Comparison of ENCODE assay signal across 23 cellular contexts in genomic region chr22:44245867-44246266, GRCh38.
"Had no signal": no experiment of that assay in that cellular context is flagged by ENCODE, and none has a peak within 500 bp of the region (broad histone marks: within the 10 kb centered on the region; RNA-seq: fewer than 3 reads in every experiment).

No MANE protein-coding gene starts in this region.

- H3K4me3 Mint-ChIP-seq: effector memory CD8-positive, alpha-beta T cell; naive B cell; stimulated activated memory B cell treated with anti-CD40 and anti-IgM and Interleukin-4, amounts not matched to agents 10 μg/mL and 1 μg/mL and 100 μg/mL, for 72 hours had no signal

- H3K4me3 ChIP-seq: esophagus squamous epithelium, gastrocnemius medialis, mucosa of descending colon, sigmoid colon, smooth muscle cell, vagina had no signal

- H3K36me3 ChIP-seq: esophagus squamous epithelium, gastrocnemius medialis had no signal

- DNase-seq: activated CD4-positive, alpha-beta T cell treated with anti-CD3 and anti-CD28 coated beads, Interleukin-2, amount 50 U/mL, for 4 hours; central memory CD4-positive, alpha-beta T cell; effector memory CD8-positive, alpha-beta T cell; esophagus squamous epithelium; gastrocnemius medialis; hypothalamus; mesenchymal stem cell; mucosa of descending colon; naive B cell; occipital lobe; posterior cingulate gyrus; sigmoid colon; stimulated activated CD4-positive, alpha-beta T cell treated with anti-CD3 and anti-CD28 coated beads, Interleukin-15, amount 100 ng/mL, for 24 hours; T-helper 1 cell; trophoblast cell had no signal

- H3K27me3 ChIP-seq: sigmoid colon, vagina had no signal

- ATAC-seq: activated naive CD4-positive, alpha-beta T cell treated with anti-CD3 and anti-CD28 coated beads, Interleukin-2, amount 50 U/mL, for 72 hours; effector memory CD8-positive, alpha-beta T cell; gastrocnemius medialis; mucosa of descending colon; stimulated activated memory B cell treated with anti-CD40 and anti-IgM and Interleukin-4, amounts not matched to agents 10 μg/mL and 1 μg/mL and 100 μg/mL, for 72 hours had no signal

- H3K27ac Mint-ChIP-seq: activated naive CD4-positive, alpha-beta T cell treated with anti-CD3 and anti-CD28 coated beads, Interleukin-2, amount 50 U/mL, for 72 hours; effector memory CD8-positive, alpha-beta T cell; naive B cell; stimulated activated memory B cell treated with anti-CD40 and anti-IgM and Interleukin-4, amounts not matched to agents 10 μg/mL and 1 μg/mL and 100 μg/mL, for 72 hours had no signal

- H3K4me1 ChIP-seq: gastrocnemius medialis, sigmoid colon, vagina had no signal

- H3K36me3 Mint-ChIP-seq: stimulated activated memory B cell treated with anti-CD40 and anti-IgM and Interleukin-4, amounts not matched to agents 10 μg/mL and 1 μg/mL and 100 μg/mL, for 72 hours had no signal

- H3K27ac ChIP-seq: esophagus squamous epithelium, gastrocnemius medialis, sigmoid colon, vagina had no signal

- H3K9me3 ChIP-seq: gastrocnemius medialis, vagina had no signal

- FAIRE-seq: astrocyte, colon, islet of Langerhans, TTC549 had no signal

- H3K4me1 Mint-ChIP-seq: naive B cell; stimulated activated memory B cell treated with anti-CD40 and anti-IgM and Interleukin-4, amounts not matched to agents 10 μg/mL and 1 μg/mL and 100 μg/mL, for 72 hours had no signal
